ENCODE assay signal across 15 cellular contexts in the genomic region with DNA sequence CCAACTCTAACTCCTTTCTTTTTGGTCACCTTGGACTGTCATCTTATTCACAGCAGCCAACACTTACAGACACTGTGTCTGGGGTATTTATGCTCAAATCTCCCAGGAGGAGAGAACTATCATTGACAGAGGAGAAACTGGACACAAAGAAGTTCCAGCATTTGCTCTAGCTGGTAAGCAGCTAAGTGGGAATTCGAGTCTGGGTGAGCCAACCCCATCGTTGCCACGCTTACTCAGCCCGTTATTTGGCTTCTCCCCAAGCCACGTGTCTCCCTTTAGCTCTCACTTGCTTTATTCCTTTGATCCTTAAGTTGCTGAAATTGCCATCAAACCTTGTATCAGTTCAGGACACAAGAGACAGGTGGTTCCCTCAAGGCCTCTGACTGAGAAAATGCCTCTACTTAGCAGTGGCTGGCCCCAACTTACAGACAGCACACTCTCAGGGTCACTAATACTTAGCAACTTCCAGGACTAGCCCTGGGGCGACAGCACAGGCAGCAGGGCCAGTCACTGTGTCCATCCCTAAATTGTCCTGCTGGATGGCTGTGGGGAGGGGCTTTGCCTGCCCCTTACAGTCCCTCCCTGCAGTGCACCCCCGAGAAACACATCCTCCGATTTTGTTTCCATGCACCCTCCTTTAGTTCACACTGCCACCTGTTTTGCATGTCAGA. TPM values are rescaled to one million over a fixed set of nuclear protein-coding genes. Genes with fewer than 3 reads are reported as not detected.
A peak's percentile ranks its signal among the peaks of the same experiment; 100 is the strongest.
DNase-seq lines count a peak whose midpoint lies in the region; ATAC-seq and TF ChIP-seq lines count a peak whose summit lies in the region.
"Had no signal": no experiment of that assay in that cellular context is flagged by ENCODE, and none has a peak within 500 bp of the region (broad histone marks: within the 10 kb centered on the region; RNA-seq: fewer than 3 reads in every experiment).

No MANE protein-coding gene starts in this region.

- POLR2A ChIA-PET in PC-9 (lab: Charles Lee; ENCODE audit: unreplicated experiment): no interaction called here

- H3K36me3 ChIP-seq in PC-9 (ENCODE audit: low read depth): no peaks in the 10 kb centered on the region
- H3K36me3 ChIP-seq in aorta (ENCODE audit: control insufficient read depth in 1 of 2, insufficient read depth in 2 of 2, low read length in 1 of 2): no peaks in the 10 kb centered on the region
- H3K36me3 ChIP-seq: right atrium auricular region had no signal

- H3K9me3 ChIP-seq in PC-9 (ENCODE audit: insufficient read depth, low read depth): no peaks in the 10 kb centered on the region
- H3K9me3 ChIP-seq in aorta (ENCODE audit: control insufficient read depth, low read length): no peaks in the 10 kb centered on the region
- H3K9me3 ChIP-seq: right atrium auricular region had no signal

- BruUV-seq in PC-9 (replicated peaks; lab: Mats Ljungman, UMichigan): no TSS peak

- ATAC-seq in GM19467 (IDR thresholded peaks at IDR 0.05; ENCODE audit: unreplicated experiment): no peak
- no peak for ATAC-seq in aorta (ENCODE audit: low FRiP score)
- ATAC-seq: activated naive CD8-positive, alpha-beta T cell treated with anti-CD3 and anti-CD28 coated beads, Interleukin-2, amount 50 U/mL, for 24 hours had no signal

- CTCF ChIA-PET in PC-9 (lab: Charles Lee): no interaction called here

- no peaks in the 10 kb centered on the region for H3K4me1 ChIP-seq in PC-9 (replicated peaks; ENCODE audit: insufficient read depth)
- no peaks in the 10 kb centered on the region for H3K4me1 ChIP-seq in aorta (ENCODE audit: control insufficient read depth in 1 of 2, insufficient read depth in 2 of 2, low read length in 2 of 2)

- 32 to 34% methylated on average over 8 of the region's 8 CpGs for WGBS in aorta, 2 donors

- no peak overlapping the region for H3K27ac ChIP-seq in PC-9
- H3K27ac ChIP-seq in aorta (ENCODE audit: low read depth in 1 of 2, low read length in 2 of 2): no peak overlapping the region
- H3K27ac ChIP-seq: right atrium auricular region had no signal

- H2AFZ ChIP-seq in PC-9: no peak overlapping the region

- DNase-seq in GM04503 (ENCODE audit: low read depth): peak; percentile 5
- peak; percentile 32 for DNase-seq in RKO (ENCODE audit: low spot score)
- DNase-seq in fibroblast of peridontal ligament (ENCODE audit: extremely low read depth): peak; percentile 16
- peak; percentile 15 for DNase-seq in retinal pigment epithelial cell (ENCODE audit: low read depth)
- no peak for DNase-seq in PC-9
- no peak for DNase-seq in aorta
- no peak for DNase-seq in G401 (ENCODE audit: low spot score)
- DNase-seq: activated naive CD8-positive, alpha-beta T cell treated with anti-CD3 and anti-CD28 coated beads, Interleukin-2, amount 50 U/mL, for 24 hours; activated T-cell treated with anti-CD3 and anti-CD28 coated beads for 4 hours; CD4-positive, alpha-beta memory T cell; dermis blood vessel endothelial cell; naive B cell; NCI-H1105 had no signal

- H3K4me2 ChIP-seq in PC-9: no peak overlapping the region

- H3F3A ChIP-seq in PC-9 (ENCODE audit: insufficient read depth, low read depth): no peaks in the 10 kb centered on the region

- H3K27me3 ChIP-seq in PC-9 (ENCODE audit: insufficient read depth, low read depth) (peaks cover 63% of the 10 kb centered on the region), aorta (ENCODE audit: control insufficient read depth in 1 of 2, insufficient read depth in 2 of 2, low read length in 1 of 2) (peaks cover 0 to 2% of the 10 kb centered on the region in 2 donors)
- H3K27me3 ChIP-seq: right atrium auricular region had no signal

- H3K79me2 ChIP-seq in PC-9 (ENCODE audit: low read depth): no peaks in the 10 kb centered on the region

- in situ Hi-C loops in G401 (cut with HindIII; ENCODE audit: low sequenced_read_pairs): no loop called here

- TF ChIP-seq CTCF in retinal pigment epithelial cell (conservative IDR thresholded peaks at IDR 0.05; ENCODE audit: low read depth, low read length) (no peak), PC-9 (conservative IDR thresholded peaks at IDR 0.05) (no peak)

- intact Hi-C loops in PC-9 (cut with micrococcal nuclease; ENCODE audit: unreplicated experiment): no loop called here
- intact Hi-C loops in aorta (cut with DNase I): no loop called here

- H3K9me2 ChIP-seq in PC-9 (ENCODE audit: insufficient read depth): no peaks in the 10 kb centered on the region

- H3K4me3 ChIP-seq in retinal pigment epithelial cell (ENCODE audit: low read length): no peak overlapping the region
- no peak overlapping the region for H3K4me3 ChIP-seq in PC-9
- no peak overlapping the region for H3K4me3 ChIP-seq in aorta (ENCODE audit: low read length in 2 of 2)
- H3K4me3 ChIP-seq: right atrium auricular region had no signal

- no peaks in the 10 kb centered on the region for H4K20me1 ChIP-seq in PC-9 (ENCODE audit: insufficient read depth)

RNA-seq across cellular contexts. Expression of gene SLC36A2, which starts 1.4 kb away (rescaled TPM):
- total RNA-seq in PC-9 (2021): not detected in 2 replicates
- not detected for total RNA-seq in aorta
- polyA plus RNA-seq in aorta: not detected
- total RNA-seq in G401 (2014; rRNA removed; shearing (Covaris generic)): not detected in 2 replicates
- total RNA-seq: CD4-positive, alpha-beta memory T cell; dermis blood vessel endothelial cell; right atrium auricular region had no signal
- polyA plus RNA-seq: CD4-positive, alpha-beta memory T cell had no signal

RNA-seq across cellular contexts. Expression of gene SLC36A3, which starts 42.4 kb away (rescaled TPM):
- total RNA-seq in PC-9 (2021): not detected in 2 replicates
- total RNA-seq in aorta: not detected
- polyA plus RNA-seq in aorta: not detected
- not detected in 2 replicates for total RNA-seq in G401 (2014; rRNA removed; shearing (Covaris generic))
- total RNA-seq: CD4-positive, alpha-beta memory T cell; dermis blood vessel endothelial cell; right atrium auricular region had no signal
- polyA plus RNA-seq: CD4-positive, alpha-beta memory T cell had no signal

Comparison
In these comparisons a context has a peak if more than half of its experiments do, and no peak if none do; other contexts are left out.
1. DNase-seq: peak in GM04503 (single experiment), RKO (single experiment), fibroblast of peridontal ligament (single experiment) and retinal pigment epithelial cell (single experiment); none in PC-9 (0 of 2), aorta (0 of 2) and G401 (single experiment).